In genomic region chr7:17940302-17941170, GRCh38 we compare ENCODE assay signal across 8 cellular contexts. TPM values are rescaled to one million over a fixed set of nuclear protein-coding genes. Genes with fewer than 3 reads are reported as not detected.
DNase-seq lines count a peak whose midpoint lies in the region; ATAC-seq and TF ChIP-seq lines count a peak whose summit lies in the region.

TSS of gene SNX13 (minus strand) at chr7:17940494. CDS start at chr7:17940295, 199 bp downstream.

- H3K36me3 Mint-ChIP-seq in effector memory CD8-positive, alpha-beta T cell (ENCODE audit: insufficient read depth): peaks cover 16% of the 10 kb centered on the region
- H3K36me3 Mint-ChIP-seq in memory B cell: peaks cover 2% of the 10 kb centered on the region

- CTCF ChIA-PET in activated CD8-positive, alpha-beta memory T cell treated with anti-CD3 and anti-CD28 coated beads for 36 hours (lab: Charles Lee): no interaction called here

- H3K27ac Mint-ChIP-seq in effector memory CD8-positive, alpha-beta T cell: peak within 1 kb of the TSS; percentile 99
- peak within 1 kb of the TSS; percentile 100 for H3K27ac Mint-ChIP-seq in memory B cell

- POLR2A ChIA-PET in activated CD8-positive, alpha-beta memory T cell treated with anti-CD3 and anti-CD28 coated beads for 36 hours (lab: Charles Lee): no interaction called here

- peak within 1 kb of the TSS; percentile 98 to 99 for H3K4me3 Mint-ChIP-seq in effector memory CD8-positive, alpha-beta T cell
- peak within 1 kb of the TSS; percentile 100 for H3K4me3 Mint-ChIP-seq in memory B cell

- ATAC-seq in effector memory CD8-positive, alpha-beta T cell (replicated peaks): peak; percentile 92
- peak; percentile 88 for ATAC-seq in memory B cell (ENCODE audit: low read depth)

- peak; percentile 93 for DNase-seq in COR-L47 (lab: John Stamatoyannopoulos, UW)
- peak; percentile 90 for DNase-seq in GM20000 (ENCODE audit: low spot score)
- DNase-seq in HT-29 (ENCODE audit: low spot score): peak; percentile 94
- peak; percentile 84 for DNase-seq in NK-92 treated with Interleukin-12 subunit alpha and Interleukin-12 subunit beta, amount 100 ng/mL, for 24 hours (lab: John Stamatoyannopoulos, UW)
- peak; percentile 83 to 85 (median 83) for DNase-seq in effector memory CD8-positive, alpha-beta T cell
- peak; percentile 83 to 84 for DNase-seq in memory B cell (ENCODE audit: low spot score in 2 of 2)
- peak; percentile 81 for DNase-seq in stimulated activated CD8-positive, alpha-beta memory T cell treated with anti-CD3 and anti-CD28 coated beads, Interleukin-12 subunit alpha, Interleukin-12 subunit beta, amount 100 ng/mL, for 24 hours (ENCODE audit: extremely low read depth)

- H3K4me1 Mint-ChIP-seq in effector memory CD8-positive, alpha-beta T cell (ENCODE audit: low read depth in 2 of 2): peaks cover 22 to 37% of the 10 kb centered on the region in 2 donors
- H3K4me1 Mint-ChIP-seq in memory B cell: peaks cover 25% of the 10 kb centered on the region

- H3K9me3 Mint-ChIP-seq in effector memory CD8-positive, alpha-beta T cell: no peaks in the 10 kb centered on the region
- no peaks in the 10 kb centered on the region for H3K9me3 Mint-ChIP-seq in memory B cell

- no peaks in the 10 kb centered on the region for H3K27me3 Mint-ChIP-seq in effector memory CD8-positive, alpha-beta T cell
- H3K27me3 Mint-ChIP-seq in memory B cell: no peaks in the 10 kb centered on the region

- TF ChIP-seq CTCF in GM20000 (IDR thresholded peaks at IDR 0.05; ENCODE audit: extremely low read depth, missing control alignments): peak; percentile 12

RNA-seq across cellular contexts. Expression of gene SNX13, which starts in this region (rescaled TPM):
- total RNA-seq in HT-29 (2014; rRNA removed; shearing (Covaris generic)): 22.7 and 23.5 TPM in 2 replicates
- 10 to 100 TPM; 24.1 to 25.5 TPM for total RNA-seq in activated CD8-positive, alpha-beta memory T cell treated with anti-CD3 and anti-CD28 coated beads for 36 hours

Comparison
In these comparisons a context has a peak if more than half of its experiments do, and no peak if none do; other contexts are left out.
1. Peak in every context shown above with its lines: DNase-seq and ATAC-seq.